13 cellular contexts compared by ENCODE assay signal in genomic region chr15:66580643-66581042, GRCh38. TPM values are rescaled to one million over a fixed set of nuclear protein-coding genes. Genes with fewer than 3 reads are reported as not detected.
DNase-seq lines count a peak whose midpoint lies in the region; TF ChIP-seq lines count a peak whose summit lies in the region.
"Had no signal": no experiment of that assay in that cellular context is flagged by ENCODE, and none has a peak within 500 bp of the region (broad histone marks: within the 10 kb centered on the region; RNA-seq: fewer than 3 reads in every experiment).

No MANE protein-coding gene starts in this region.

- TF ChIP-seq EP300 in tibial nerve (IDR thresholded peaks at IDR 0.05): no peak

- no peak for TF ChIP-seq POLR2A in tibial nerve (IDR thresholded peaks at IDR 0.05)

- peak overlapping the region; percentile 5 for H3K27ac ChIP-seq in brain microvascular endothelial cell
- H3K27ac ChIP-seq in tibial nerve: no peak overlapping the region
- H3K27ac ChIP-seq: esophagus muscularis mucosa had no signal

- WGBS in tibial nerve, 2 donors: 62 to 73% methylated on average over 2 to 3 of the region's 3 CpGs

- H3K9me3 ChIP-seq in tibial nerve: no peaks in the 10 kb centered on the region
- H3K9me3 ChIP-seq: esophagus muscularis mucosa had no signal

- DNase-seq in SKM-1 treated with dmso at 0.1 percent for 144 hours (lab: John Stamatoyannopoulos, UW; ENCODE audit: unreplicated experiment) (peak; percentile 24), SKM-1 (lab: John Stamatoyannopoulos, UW; ENCODE audit: unreplicated experiment) (no peak), brain microvascular endothelial cell (peak; percentile 55), islet precursor cell (peak; percentile 49), tibial nerve (ENCODE audit: low spot score in 2 of 2) (peak; percentile 10 to 17), NCI-H1048 (lab: John Stamatoyannopoulos, UW) (no peak), NCI-H128 (lab: John Stamatoyannopoulos, UW; ENCODE audit: unreplicated experiment) (no peak), T-helper 2 cell (no peak)
- DNase-seq: activated CD4-positive, alpha-beta memory T cell treated with anti-CD3 and anti-CD28 coated beads, Interleukin-2, amount 10 ng/mL, durations not matched to agents 7 days and 5 days; HCEC 1CT; NCI-H2107 had no signal

- TF ChIP-seq CTCF in brain microvascular endothelial cell (IDR thresholded peaks at IDR 0.05; ENCODE audit: low read depth, low read length, missing control alignments) (no peak), tibial nerve (IDR thresholded peaks at IDR 0.05) (no peak)

- H3K4me1 ChIP-seq in tibial nerve: peaks cover 0 to 7% (median 0%) of the 10 kb centered on the region in 4 donors
- H3K4me1 ChIP-seq: esophagus muscularis mucosa had no signal

- H3K27me3 ChIP-seq in brain microvascular endothelial cell (replicated peaks): no peaks in the 10 kb centered on the region
- H3K27me3 ChIP-seq in tibial nerve: no peaks in the 10 kb centered on the region

- H3K4me3 ChIP-seq in brain microvascular endothelial cell (ENCODE audit: low read depth, low read length) (no peak overlapping the region), tibial nerve (no peak overlapping the region)
- H3K4me3 ChIP-seq: esophagus muscularis mucosa had no signal

- H3K36me3 ChIP-seq in brain microvascular endothelial cell (replicated peaks): no peaks in the 10 kb centered on the region
- H3K36me3 ChIP-seq in tibial nerve: no peaks in the 10 kb centered on the region
- H3K36me3 ChIP-seq: esophagus muscularis mucosa had no signal

- in situ Hi-C loops in brain microvascular endothelial cell (cut with HindIII; ENCODE audit: low pct_ligation_motif_present, low sequenced_read_pairs): no loop called here

RNA-seq across cellular contexts. Expression of gene LCTL, which starts 14.8 kb away (rescaled TPM):
- total RNA-seq in tibial nerve: 10 to 100 TPM in 1 of 4 donors, 1 to 10 TPM in 3; 3.3 to 12.6 (median 7.4) TPM
- total RNA-seq: activated CD4-positive, alpha-beta memory T cell treated with anti-CD3 and anti-CD28 coated beads, Interleukin-2, amount 10 ng/mL, durations not matched to agents 7 days and 5 days; esophagus muscularis mucosa; naive thymus-derived CD8-positive, alpha-beta T cell had no signal

Comparison
In these comparisons a context has a peak if more than half of its experiments do, and no peak if none do; other contexts are left out.
1. DNase-seq: peak in SKM-1 treated with dmso at 0.1 percent for 144 hours (single experiment), brain microvascular endothelial cell (single experiment), islet precursor cell (single experiment) and tibial nerve (2 of 2); none in SKM-1 (single experiment), NCI-H1048 (single experiment), NCI-H128 (single experiment) and T-helper 2 cell (0 of 5).